Comparison of ENCODE assay signal across 1 cellular context in the genomic region with DNA sequence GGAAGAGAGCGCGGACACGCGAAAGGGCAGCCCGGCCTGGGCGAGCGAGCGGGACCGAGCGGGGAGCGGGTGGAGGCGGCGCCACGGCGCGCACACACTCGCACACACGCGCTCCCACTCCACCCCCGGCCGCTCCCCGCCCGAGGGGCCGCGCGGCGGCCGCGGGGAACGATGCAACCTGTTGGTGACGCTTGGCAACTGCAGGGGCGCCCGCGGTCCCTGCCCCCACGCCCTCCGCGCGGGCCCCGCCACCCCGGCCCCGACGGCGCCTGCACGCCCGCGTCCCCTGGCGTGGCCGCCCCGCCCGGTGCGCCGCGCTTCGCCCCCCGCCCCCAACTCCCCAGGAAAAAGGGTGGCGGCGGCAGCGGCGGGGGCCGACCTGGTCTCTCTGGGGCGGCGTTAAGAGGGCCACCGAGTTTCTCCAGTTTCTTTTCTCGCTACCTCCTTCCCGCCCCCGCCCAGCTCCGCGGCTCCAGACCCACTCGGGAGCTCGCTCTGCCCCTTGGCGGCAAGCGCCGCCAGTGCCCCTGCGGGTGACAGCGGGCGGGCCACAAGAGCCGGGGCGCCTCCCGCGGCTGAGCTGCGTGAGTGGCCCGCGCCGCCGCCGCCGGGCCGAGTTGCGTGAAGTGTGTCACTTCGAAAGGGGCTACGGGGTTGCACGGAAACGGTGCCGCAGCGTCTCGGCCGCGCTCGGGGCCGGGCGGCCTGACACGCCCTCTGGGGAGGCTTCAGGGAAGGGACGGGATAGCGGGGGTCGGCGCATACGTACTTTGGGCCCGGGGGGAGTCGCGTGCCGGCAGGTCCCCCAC.
TF ChIP-seq lines count a peak whose summit lies in the region.

TSS of gene NR3C1 (minus strand) at position 80 of the 809 bp plus-strand sequence. CDS start 2,847 bp downstream, outside the sequence.

TF ChIP-seq in K562, 482 proteins besides CTCF, POLR2A, EP300 and RAD21 (continued from another document and continues in another):
- TF ChIP-seq HBP1 (CRISPR knock-in tag; IDR thresholded peaks at IDR 0.05) (no peak), DIDO1 (tag; IDR thresholded peaks at IDR 0.05; ENCODE audit: low read depth) (no peak), TCFL5 (CRISPR knock-in tag; conservative IDR thresholded peaks at IDR 0.05) (no peak), ZBTB40 (IDR thresholded peaks at IDR 0.05) (no peak), ZBTB40 (CRISPR knock-in tag; IDR thresholded peaks at IDR 0.05) (no peak), ZNF133 (CRISPR knock-in tag; IDR thresholded peaks at IDR 0.05) (no peak), GATAD2B (IDR thresholded peaks at IDR 0.05; ENCODE audit: borderline replicate concordance) (peak; percentile 91), NR2C1 (IDR thresholded peaks at IDR 0.05) (no peak), NR2C1 (tag; IDR thresholded peaks at IDR 0.05) (no peak), NFYB (IDR thresholded peaks at IDR 0.05; ENCODE audit: extremely low read depth, insufficient read length) (no peak), ZNF436 (CRISPR knock-in tag; IDR thresholded peaks at IDR 0.05) (no peak), PATZ1 (CRISPR knock-in tag; IDR thresholded peaks at IDR 0.05; ENCODE audit: borderline replicate concordance) (no peak), FOXA3 (CRISPR knock-in tag; conservative IDR thresholded peaks at IDR 0.05 in 1 of 2, IDR thresholded peaks at IDR 0.05 in 1 of 2) (no peak), EZH2 (IDR thresholded peaks at IDR 0.05; ENCODE audit: borderline replicate concordance, low read depth, low read length) (no peak), POLR2G (IDR thresholded peaks at IDR 0.05; ENCODE audit: low read depth, low read length) (peak; percentile 79), SMARCE1 (IDR thresholded peaks at IDR 0.05) (no peak), ZZZ3 (IDR thresholded peaks at IDR 0.05) (no peak), PTTG1 (tag; IDR thresholded peaks at IDR 0.05; ENCODE audit: low read depth) (no peak), PHTF2 (CRISPR knock-in tag; IDR thresholded peaks at IDR 0.05) (no peak), HNRNPL (IDR thresholded peaks at IDR 0.05; ENCODE audit: low read depth, low read length) (0 out of 2 replicates have a peak, but pooled peaks have one; percentile 43), MTA2 (IDR thresholded peaks at IDR 0.05; ENCODE audit: low read depth) (no peak), NRF1 (conservative IDR thresholded peaks at IDR 0.05 in 1 of 2, IDR thresholded peaks at IDR 0.05 in 1 of 2) (peak; percentile 60 to 63; a peak in 3 of 4 replicates), IRF1 (CRISPR knock-in tag; IDR thresholded peaks at IDR 0.05; ENCODE audit: borderline replicate concordance) (no peak), ATF7 (IDR thresholded peaks at IDR 0.05) (peak; percentile 20; the same call in 1 of the 2 replicates), SMAD4 (CRISPR knock-in tag; conservative IDR thresholded peaks at IDR 0.05) (no peak; the same call in none of the 2 replicates), ZNF347 (CRISPR knock-in tag; IDR thresholded peaks at IDR 0.05; ENCODE audit: low read depth) (no peak), ZNF764 (CRISPR knock-in tag; IDR thresholded peaks at IDR 0.05; ENCODE audit: low read depth) (no peak), ZNF780A (CRISPR knock-in tag; IDR thresholded peaks at IDR 0.05) (no peak), BHLHE40 (IDR thresholded peaks at IDR 0.05; ENCODE audit: low read length) (peak; percentile 70), ZNF589 (CRISPR knock-in tag; IDR thresholded peaks at IDR 0.05; ENCODE audit: low read depth) (peak; percentile 53), DMBX1 (CRISPR knock-in tag; IDR thresholded peaks at IDR 0.05; ENCODE audit: borderline replicate concordance) (no peak), TCF3 (CRISPR knock-in tag; IDR thresholded peaks at IDR 0.05) (no peak; the same call in 1 of the 2 replicates), PHF8 (IDR thresholded peaks at IDR 0.05; ENCODE audit: borderline replicate concordance, low read length) (peak; percentile 39; the same call in 1 of the 2 replicates), HLTF (IDR thresholded peaks at IDR 0.05) (peak; percentile 44; the same call in 1 of the 2 replicates), IRF2 (CRISPR knock-in tag; IDR thresholded peaks at IDR 0.05) (no peak), NFRKB (IDR thresholded peaks at IDR 0.05; ENCODE audit: low read depth) (no peak), MTA3 (IDR thresholded peaks at IDR 0.05; ENCODE audit: borderline replicate concordance) (peak; percentile 10), FOXP1 (CRISPR knock-in tag; IDR thresholded peaks at IDR 0.05) (0 out of 2 replicates have a peak, but pooled peaks have one; percentile 47), CREM (IDR thresholded peaks at IDR 0.05; ENCODE audit: low read depth) (peak; percentile 33)
- TF ChIP-seq, protein P1, sequence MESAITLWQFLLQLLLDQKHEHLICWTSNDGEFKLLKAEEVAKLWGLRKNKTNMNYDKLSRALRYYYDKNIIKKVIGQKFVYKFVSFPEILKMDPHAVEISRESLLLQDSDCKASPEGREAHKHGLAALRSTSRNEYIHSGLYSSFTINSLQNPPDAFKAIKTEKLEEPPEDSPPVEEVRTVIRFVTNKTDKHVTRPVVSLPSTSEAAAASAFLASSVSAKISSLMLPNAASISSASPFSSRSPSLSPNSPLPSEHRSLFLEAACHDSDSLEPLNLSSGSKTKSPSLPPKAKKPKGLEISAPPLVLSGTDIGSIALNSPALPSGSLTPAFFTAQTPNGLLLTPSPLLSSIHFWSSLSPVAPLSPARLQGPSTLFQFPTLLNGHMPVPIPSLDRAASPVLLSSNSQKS (CRISPR knock-in tag; IDR thresholded peaks at IDR 0.05), result no peak
- TF ChIP-seq, protein P2, sequence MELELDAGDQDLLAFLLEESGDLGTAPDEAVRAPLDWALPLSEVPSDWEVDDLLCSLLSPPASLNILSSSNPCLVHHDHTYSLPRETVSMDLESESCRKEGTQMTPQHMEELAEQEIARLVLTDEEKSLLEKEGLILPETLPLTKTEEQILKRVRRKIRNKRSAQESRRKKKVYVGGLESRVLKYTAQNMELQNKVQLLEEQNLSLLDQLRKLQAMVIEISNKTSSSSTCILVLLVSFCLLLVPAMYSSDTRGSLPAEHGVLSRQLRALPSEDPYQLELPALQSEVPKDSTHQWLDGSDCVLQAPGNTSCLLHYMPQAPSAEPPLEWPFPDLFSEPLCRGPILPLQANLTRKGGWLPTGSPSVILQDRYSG (tag; conservative IDR thresholded peaks at IDR 0.05; ENCODE audit: low read depth), result no peak
- TF ChIP-seq, protein P3, sequence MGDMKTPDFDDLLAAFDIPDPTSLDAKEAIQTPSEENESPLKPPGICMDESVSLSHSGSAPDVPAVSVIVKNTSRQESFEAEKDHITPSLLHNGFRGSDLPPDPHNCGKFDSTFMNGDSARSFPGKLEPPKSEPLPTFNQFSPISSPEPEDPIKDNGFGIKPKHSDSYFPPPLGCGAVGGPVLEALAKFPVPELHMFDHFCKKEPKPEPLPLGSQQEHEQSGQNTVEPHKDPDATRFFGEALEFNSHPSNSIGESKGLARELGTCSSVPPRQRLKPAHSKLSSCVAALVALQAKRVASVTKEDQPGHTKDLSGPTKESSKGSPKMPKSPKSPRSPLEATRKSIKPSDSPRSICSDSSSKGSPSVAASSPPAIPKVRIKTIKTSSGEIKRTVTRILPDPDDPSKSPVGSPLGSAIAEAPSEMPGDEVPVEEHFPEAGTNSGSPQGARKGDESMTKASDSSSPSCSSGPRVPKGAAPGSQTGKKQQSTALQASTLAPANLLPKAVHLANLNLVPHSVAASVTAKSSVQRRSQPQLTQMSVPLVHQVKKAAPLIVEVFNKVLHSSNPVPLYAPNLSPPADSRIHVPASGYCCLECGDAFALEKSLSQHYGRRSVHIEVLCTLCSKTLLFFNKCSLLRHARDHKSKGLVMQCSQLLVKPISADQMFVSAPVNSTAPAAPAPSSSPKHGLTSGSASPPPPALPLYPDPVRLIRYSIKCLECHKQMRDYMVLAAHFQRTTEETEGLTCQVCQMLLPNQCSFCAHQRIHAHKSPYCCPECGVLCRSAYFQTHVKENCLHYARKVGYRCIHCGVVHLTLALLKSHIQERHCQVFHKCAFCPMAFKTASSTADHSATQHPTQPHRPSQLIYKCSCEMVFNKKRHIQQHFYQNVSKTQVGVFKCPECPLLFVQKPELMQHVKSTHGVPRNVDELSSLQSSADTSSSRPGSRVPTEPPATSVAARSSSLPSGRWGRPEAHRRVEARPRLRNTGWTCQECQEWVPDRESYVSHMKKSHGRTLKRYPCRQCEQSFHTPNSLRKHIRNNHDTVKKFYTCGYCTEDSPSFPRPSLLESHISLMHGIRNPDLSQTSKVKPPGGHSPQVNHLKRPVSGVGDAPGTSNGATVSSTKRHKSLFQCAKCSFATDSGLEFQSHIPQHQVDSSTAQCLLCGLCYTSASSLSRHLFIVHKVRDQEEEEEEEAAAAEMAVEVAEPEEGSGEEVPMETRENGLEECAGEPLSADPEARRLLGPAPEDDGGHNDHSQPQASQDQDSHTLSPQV (IDR thresholded peaks at IDR 0.05), result no peak
